24 cellular contexts compared by ENCODE assay signal in the genomic region with DNA sequence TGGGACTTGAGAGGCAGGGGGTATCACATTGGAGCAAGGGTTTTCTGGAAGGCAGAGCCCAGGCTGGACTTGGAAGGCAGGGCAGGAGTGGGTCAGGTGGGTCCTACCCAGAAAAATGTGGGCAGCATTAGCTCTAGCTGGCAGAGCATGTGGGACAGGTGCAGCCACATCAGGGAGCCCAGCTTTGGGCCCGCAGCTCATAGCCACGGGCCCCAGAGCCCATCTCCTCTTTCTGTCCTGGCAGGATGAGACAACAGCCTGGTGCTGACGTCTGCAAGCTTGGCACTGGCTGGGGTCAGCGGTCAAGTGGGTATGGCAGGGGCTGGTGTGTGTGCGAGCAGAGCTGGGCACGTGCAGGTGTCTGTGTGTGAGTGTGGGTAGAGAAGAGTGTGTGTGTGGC.
DNase-seq lines count a peak whose midpoint lies in the region; TF ChIP-seq lines count a peak whose summit lies in the region.
"Had no signal": no experiment of that assay in that cellular context is flagged by ENCODE, and none has a peak within 500 bp of the region (broad histone marks: within the 10 kb centered on the region; RNA-seq: fewer than 3 reads in every experiment).

No MANE protein-coding gene starts in this region.

- no peaks in the 10 kb centered on the region for H3K4me1 ChIP-seq in ovary (ENCODE audit: insufficient read depth)
- H3K4me1 ChIP-seq: heart right ventricle had no signal

- intact Hi-C loops in posterior vena cava (cut with DNase I) (no loop called here), ovary (cut with DNase I) (no loop called here)

- no peak overlapping the region for H3K4me3 ChIP-seq in ovary
- H3K4me3 ChIP-seq: BLaER1 treated with 17β-estradiol and CSF1 and Interleukin-3, amounts not matched to agents 10 nM and 100 nM; dorsolateral prefrontal cortex; heart right ventricle; PC-9; SK-N-MC; tibial nerve had no signal

- TF ChIP-seq CTCF in GM13976 (IDR thresholded peaks at IDR 0.05; ENCODE audit: borderline replicate concordance, control extremely low read depth, extremely low read depth, insufficient read depth, missing control alignments) (no peak), ovary (IDR thresholded peaks at IDR 0.05) (no peak)

- H3K27me3 ChIP-seq in ovary, result no peaks in the 10 kb centered on the region
- H3K27me3 ChIP-seq: BLaER1 treated with 17β-estradiol and CSF1 and Interleukin-3, amounts not matched to agents 10 nM and 100 nM; tibial nerve had no signal

- in situ Hi-C loops in GM13976 (cut with MboI; ENCODE audit: low sequenced_read_pairs, unreplicated experiment), result no loop called here

- no peaks in the 10 kb centered on the region for H3K36me3 ChIP-seq in ovary
- H3K36me3 ChIP-seq: BLaER1 treated with 17β-estradiol and CSF1 and Interleukin-3, amounts not matched to agents 10 nM and 100 nM; heart right ventricle had no signal

- 75 to 79% (median 79%) methylated on average over 6 of the region's 6 CpGs for WGBS in ovary, 3 donors

- no peak for TF ChIP-seq POLR2A in ovary (IDR thresholded peaks at IDR 0.05)

- H3K27ac ChIP-seq in ovary, result no peak overlapping the region
- H3K27ac ChIP-seq: BLaER1 treated with 17β-estradiol and CSF1 and Interleukin-3, amounts not matched to agents 10 nM and 100 nM; dorsolateral prefrontal cortex; heart right ventricle; PC-9; SK-N-MC; tibial nerve had no signal

- no peak for TF ChIP-seq EP300 in ovary (IDR thresholded peaks at IDR 0.05)

- DNase-seq in Daoy (ENCODE audit: low read depth) (peak; percentile 0), GM13976 (ENCODE audit: low spot score) (peak; percentile 11), islet precursor cell (peak; percentile 39), posterior vena cava (ENCODE audit: low spot score) (peak; percentile 34), NOMO-1 (lab: John Stamatoyannopoulos, UW; ENCODE audit: unreplicated experiment in 2 of 2) (no peak), ovary (no peak)
- DNase-seq in activated T-cell treated with anti-CD3 and anti-CD28 coated beads, Interleukin-2, amount 50 U/mL, for 1 hour, result no peak
- DNase-seq: activated CD4-positive, alpha-beta T cell treated with anti-CD3 and anti-CD28 coated beads, Interleukin-2, amount 50 U/mL, for 4 hours; activated CD4-positive, CD25-positive, alpha-beta regulatory T cell; activated gamma-delta T cell treated with Interleukin-2 at 50 U/mL for 16 hours; activated naive CD8-positive, alpha-beta T cell treated with anti-CD3 and anti-CD28 coated beads, Interleukin-2, amount 50 U/mL, for 24 hours; DMS153; heart right ventricle; NCI-H1417 treated with DMSO at 0.1 percent for 48 hours; NCI-H2081 treated with DMSO at 0.1 percent for 48 hours; NCI-H2227 treated with DMSO at 0.1 percent for 48 hours; NCI-H526 treated with DMSO at 0.1 percent for 48 hours; PC-9; posterior cingulate gyrus; stimulated activated CD4-positive, alpha-beta T cell treated with anti-CD3 and anti-CD28 coated beads, Interleukin-4, amount 100 ng/mL, for 1 hour had no signal

- no peaks in the 10 kb centered on the region for H3K9me3 ChIP-seq in ovary
- H3K9me3 ChIP-seq: BLaER1 treated with 17β-estradiol and CSF1 and Interleukin-3, amounts not matched to agents 10 nM and 100 nM; heart right ventricle; tibial nerve had no signal

Comparison
In these comparisons a context has a peak if more than half of its experiments do, and no peak if none do; other contexts are left out.
1. DNase-seq: peak in Daoy (single experiment), GM13976 (single experiment), islet precursor cell (single experiment) and posterior vena cava (single experiment); none in NOMO-1 (0 of 2), ovary (0 of 5) and activated T-cell treated with anti-CD3 and anti-CD28 coated beads, Interleukin-2, amount 50 U/mL, for 1 hour (single experiment).